3 cellular contexts compared by ENCODE assay signal in genomic region chr4:56931924-56932323, GRCh38.
TF ChIP-seq lines count a peak whose summit lies in the region.

No MANE protein-coding gene starts in this region.

TF ChIP-seq in HepG2, 621 proteins besides CTCF, POLR2A, EP300 and RAD21:
- no peak for TF ChIP-seq THAP9 (CRISPR knock-in tag; IDR thresholded peaks at IDR 0.05; ENCODE audit: borderline replicate concordance)
- TF ChIP-seq POLR2AphosphoS2 (IDR thresholded peaks at IDR 0.05; ENCODE audit: low read depth, low read length): 0 out of 2 replicates have a peak, but pooled peaks have one; percentile 10

TF ChIP-seq in GM12878, 131 proteins besides CTCF, POLR2A, EP300 and RAD21:
- TF ChIP-seq NR2C2 (IDR thresholded peaks at IDR 0.05; ENCODE audit: borderline replicate concordance, control insufficient read depth, insufficient read length, low read depth): no peak
- TF ChIP-seq HSF1 (IDR thresholded peaks at IDR 0.05; ENCODE audit: low read depth, low read length): no peak
- no peak for TF ChIP-seq MAX (IDR thresholded peaks at IDR 0.05; ENCODE audit: low read depth, low read length)
- TF ChIP-seq IKZF1 (conservative IDR thresholded peaks at IDR 0.05): no peak
- TF ChIP-seq ZBED1 (IDR thresholded peaks at IDR 0.05; ENCODE audit: borderline replicate concordance): no peak
- no peak for TF ChIP-seq MEF2A (IDR thresholded peaks at IDR 0.05; ENCODE audit: insufficient read depth, low read depth, low read length)
- TF ChIP-seq SMC3 (IDR thresholded peaks at IDR 0.05; ENCODE audit: borderline replicate concordance, low read length): no peak
- no peak for TF ChIP-seq MYC (IDR thresholded peaks at IDR 0.05; ENCODE audit: insufficient read depth, insufficient read length, insufficient replicate concordance, low read length, severe bottlenecking)
- TF ChIP-seq CHD1 (IDR thresholded peaks at IDR 0.05; ENCODE audit: low read depth, low read length): no peak
- no peak for TF ChIP-seq ZSCAN29 (IDR thresholded peaks at IDR 0.05)
- no peak for TF ChIP-seq SMAD5 (IDR thresholded peaks at IDR 0.05; ENCODE audit: low read depth)
- no peak for TF ChIP-seq ZBTB33 (IDR thresholded peaks at IDR 0.05)
- no peak for TF ChIP-seq SIX5 (IDR thresholded peaks at IDR 0.05; ENCODE audit: low read depth, low read length, severe bottlenecking)
- no peak for TF ChIP-seq ESRRA (IDR thresholded peaks at IDR 0.05; ENCODE audit: low read length)
- TF ChIP-seq CEBPB (IDR thresholded peaks at IDR 0.05; ENCODE audit: borderline replicate concordance in 1 of 2, low read depth in 2 of 2, low read length in 2 of 2): no peak
TF ChIP-seq in GM12878: peak in this region for 0.

TF ChIP-seq in SK-N-SH treated with all-trans-retinoic acid at 6 μM for 48 hours, 23 proteins besides CTCF, POLR2A, EP300 and RAD21:
- TF ChIP-seq RARB (CRISPR knock-in tag; IDR thresholded peaks at IDR 0.05): no peak
